10 cellular contexts compared by ENCODE assay signal in genomic region chr3:114144909-114145688, GRCh38. TPM values are rescaled to one million over a fixed set of nuclear protein-coding genes. Genes with fewer than 3 reads are reported as not detected.
A peak's percentile ranks its signal among the peaks of the same experiment; 100 is the strongest.
DNase-seq lines count a peak whose midpoint lies in the region; ATAC-seq and TF ChIP-seq lines count a peak whose summit lies in the region.
"Had no signal": no experiment of that assay in that cellular context is flagged by ENCODE, and none has a peak within 500 bp of the region (broad histone marks: within the 10 kb centered on the region; RNA-seq: fewer than 3 reads in every experiment).

No MANE protein-coding gene starts in this region.

- peaks cover 3% of the 10 kb centered on the region for H3F3A ChIP-seq in SK-N-SH (replicated peaks; ENCODE audit: insufficient read depth)
- H3F3A ChIP-seq in PC-9 (ENCODE audit: insufficient read depth, low read depth) = no peaks in the 10 kb centered on the region

- H2AFZ ChIP-seq in SK-N-SH (ENCODE audit: low read depth) (peak overlapping the region; percentile 22; the same call in 1 of the 2 replicates), PC-9 (no peak overlapping the region)

- DNase-seq in left cardiac atrium = peak; percentile 34
- DNase-seq in cardiac septum (ENCODE audit: low spot score) = no peak
- no peak for DNase-seq in SK-N-SH
- peak; percentile 52 for DNase-seq in foreskin melanocyte
- peak; percentile 41 to 70 for DNase-seq in tibial artery
- no peak for DNase-seq in PC-9
- no peak for DNase-seq in GM19238 (ENCODE audit: insufficient read length, low spot score)
- DNase-seq in SHP77 (lab: John Stamatoyannopoulos, UW) = no peak

- TF ChIP-seq CTCF in SK-N-SH (IDR thresholded peaks at IDR 0.05) (no peak), tibial artery (IDR thresholded peaks at IDR 0.05) (no peak), PC-9 (conservative IDR thresholded peaks at IDR 0.05) (no peak)

- no peaks in the 10 kb centered on the region for H3K27me3 ChIP-seq in SK-N-SH (ENCODE audit: insufficient read depth)
- H3K27me3 ChIP-seq in tibial artery = no peaks in the 10 kb centered on the region
- H3K27me3 ChIP-seq in PC-9 (ENCODE audit: insufficient read depth, low read depth) = peaks cover 2% of the 10 kb centered on the region; the same call in 1 of the 2 replicates

- H3K4me2 ChIP-seq in SK-N-SH = no peak overlapping the region
- H3K4me2 ChIP-seq in PC-9 = no peak overlapping the region

- 66% methylated on average over 7 of the region's 7 CpGs for WGBS in SK-N-SH (ENCODE audit: low lambda C conversion rate)

- H4K20me1 ChIP-seq in SK-N-SH (ENCODE audit: insufficient read depth) (no peaks in the 10 kb centered on the region), PC-9 (ENCODE audit: insufficient read depth) (no peaks in the 10 kb centered on the region)

- BruUV-seq in PC-9 (replicated peaks; lab: Mats Ljungman, UMichigan) = no TSS peak

- H3K4me1 ChIP-seq in SK-N-SH (ENCODE audit: control insufficient read depth in 1 of 2, insufficient read depth in 2 of 2, low read depth in 1 of 2, low read length in 1 of 2) (no peaks in the 10 kb centered on the region; a peak in 3 of 4 replicates), tibial artery (peaks cover 0 to 16% (median 0%) of the 10 kb centered on the region in 4 donors), PC-9 (replicated peaks; ENCODE audit: insufficient read depth) (no peaks in the 10 kb centered on the region)

- H3K4me3 ChIP-seq in SK-N-SH (ENCODE audit: low read depth in 2 of 2, low read length in 1 of 2) = no peak overlapping the region
- H3K4me3 ChIP-seq in tibial artery = no peak overlapping the region
- H3K4me3 ChIP-seq in PC-9 = no peak overlapping the region

- H3K9me3 ChIP-seq in SK-N-SH = no peaks in the 10 kb centered on the region
- H3K9me3 ChIP-seq in tibial artery = no peaks in the 10 kb centered on the region
- no peaks in the 10 kb centered on the region for H3K9me3 ChIP-seq in PC-9 (ENCODE audit: insufficient read depth, low read depth)

- H3K79me2 ChIP-seq in SK-N-SH (ENCODE audit: insufficient read depth) = no peaks in the 10 kb centered on the region
- H3K79me2 ChIP-seq in PC-9 (ENCODE audit: low read depth) = no peaks in the 10 kb centered on the region

- peak; percentile 55 to 97 for ATAC-seq in left cardiac atrium

- CTCF ChIA-PET in SK-N-SH (lab: Yijun Ruan, JAX) (interaction anchor here (1.0 to 1.5 kb wide), 2 partner anchors 8 to 300 kb away, joined by 3 read pairs; no protein-coding TSS in a partner anchor), PC-9 (lab: Charles Lee) (no interaction called here)

- no peaks in the 10 kb centered on the region for H3K36me3 ChIP-seq in SK-N-SH (replicated peaks in 1 of 2; ENCODE audit: control insufficient read depth in 1 of 2, insufficient read depth in 2 of 2, low read length in 1 of 2)
- H3K36me3 ChIP-seq in tibial artery = no peaks in the 10 kb centered on the region
- H3K36me3 ChIP-seq in PC-9 (ENCODE audit: low read depth) = no peaks in the 10 kb centered on the region

- intact Hi-C loops in left cardiac atrium (cut with DNase I) = no loop called here
- intact Hi-C loops in cardiac septum (cut with DNase I) = no loop called here
- intact Hi-C loops in tibial artery (cut with DNase I; ENCODE audit: low total_unique reads) = no loop called here
- intact Hi-C loops in PC-9 (cut with micrococcal nuclease; ENCODE audit: unreplicated experiment) = no loop called here

- H3K9me2 ChIP-seq in SK-N-SH (no peaks in the 10 kb centered on the region), PC-9 (ENCODE audit: insufficient read depth) (no peaks in the 10 kb centered on the region)

- no peak for TF ChIP-seq RAD21 in SK-N-SH (IDR thresholded peaks at IDR 0.05; ENCODE audit: low read length)

- POLR2A ChIA-PET in SK-N-SH (lab: Yijun Ruan, JAX) = no interaction called here
- POLR2A ChIA-PET in PC-9 (lab: Charles Lee; ENCODE audit: unreplicated experiment) = no interaction called here

- no peak for TF ChIP-seq EP300 in SK-N-SH (IDR thresholded peaks at IDR 0.05; ENCODE audit: borderline replicate concordance in 1 of 2, low read depth in 1 of 2, low read length in 1 of 2)

- H3K27ac ChIP-seq in SK-N-SH (ENCODE audit: low read depth in 2 of 2, low read length in 1 of 2) (peak overlapping the region in 1 of 2 experiments; percentile 60; a peak in 2 of 4 replicates), tibial artery (peak overlapping the region in 1 of 2 donors; percentile 43), PC-9 (no peak overlapping the region)

- no peak overlapping the region for H3K9ac ChIP-seq in SK-N-SH

TF ChIP-seq in SK-N-SH, 30 proteins besides CTCF, POLR2A, EP300 and RAD21:
- TF ChIP-seq REST (IDR thresholded peaks at IDR 0.05; ENCODE audit: low read depth, low read length) (no peak), NFIC (IDR thresholded peaks at IDR 0.05; ENCODE audit: borderline replicate concordance) (0 out of 2 replicates have a peak, but pooled peaks have one; percentile 14), ZBTB33 (IDR thresholded peaks at IDR 0.05; ENCODE audit: borderline replicate concordance, low read depth) (no peak), FOSL2 (IDR thresholded peaks at IDR 0.05; ENCODE audit: borderline replicate concordance, low read depth) (peak; percentile 32; the same call in 1 of the 2 replicates), JUND (IDR thresholded peaks at IDR 0.05) (0 out of 2 replicates have a peak, but pooled peaks have one; percentile 10), FOXJ3 (CRISPR knock-in tag; IDR thresholded peaks at IDR 0.05) (no peak), SMC3 (IDR thresholded peaks at IDR 0.05; ENCODE audit: low read depth, low read length) (no peak), MXI1 (IDR thresholded peaks at IDR 0.05; ENCODE audit: low read depth, low read length) (no peak), TCF12 (IDR thresholded peaks at IDR 0.05) (peak; percentile 21; the same call in 1 of the 2 replicates)

RNA-seq across cellular contexts. Expression of gene DRD3, which starts 33.8 kb away (rescaled TPM):
- total RNA-seq in left cardiac atrium (not detected), cardiac septum (not detected), PC-9 (2021) (not detected in 2 replicates)
- not detected in 2 replicates for polyA plus RNA-seq in SK-N-SH (2012; rRNA removed)
- not detected in 2 replicates for polyA plus RNA-seq in SK-N-SH (2012; cell fraction: cytosol; rRNA removed)
- polyA plus RNA-seq in SK-N-SH (2012; cell fraction: nucleus; rRNA removed) = not detected in 2 replicates
- total RNA-seq: G401, subcutaneous adipose tissue had no signal

Comparison
In these comparisons a context has a peak if more than half of its experiments do, and no peak if none do; other contexts are left out.
1. DNase-seq: peak in left cardiac atrium (single experiment), foreskin melanocyte (single experiment) and tibial artery (2 of 2); none in cardiac septum (single experiment), SK-N-SH (single experiment), PC-9 (0 of 2), GM19238 (single experiment) and SHP77 (0 of 2).